In the genomic region with DNA sequence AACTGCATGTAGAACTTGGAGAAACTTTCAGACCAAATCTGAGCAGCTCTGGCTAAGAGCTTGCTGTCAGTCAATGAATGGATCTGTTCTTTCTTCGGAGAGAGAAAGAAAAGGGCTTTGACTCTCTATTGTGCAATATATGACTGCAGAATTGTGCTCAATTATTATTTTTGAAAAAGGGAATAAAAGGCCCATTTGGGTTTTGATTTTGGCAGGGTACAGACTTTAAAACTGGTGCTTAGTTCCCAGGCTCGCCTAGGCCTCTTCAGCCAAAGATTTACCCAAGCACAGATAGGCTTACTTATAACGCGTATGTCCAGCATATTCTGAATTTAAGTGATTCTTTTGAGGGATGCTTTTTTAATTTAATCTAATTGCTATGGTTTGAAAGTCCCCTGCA, we compare ENCODE assay signal across 1 cellular context.
TF ChIP-seq lines count a peak whose summit lies in the region.

No MANE protein-coding gene starts in this region.

TF ChIP-seq in IMR-90, 13 proteins besides CTCF, POLR2A, EP300 and RAD21:
- TF ChIP-seq CEBPB (IDR thresholded peaks at IDR 0.05; ENCODE audit: low read depth, low read length) (peak; percentile 58), MAFK (IDR thresholded peaks at IDR 0.05; ENCODE audit: low read depth, low read length) (no peak)
